Comparison of ENCODE assay signal across 10 cellular contexts in genomic region chr2:176997792-176998169, GRCh38.
DNase-seq lines count a peak whose midpoint lies in the region; ATAC-seq lines count a peak whose summit lies in the region.
"Had no signal": no experiment of that assay in that cellular context is flagged by ENCODE, and none has a peak within 500 bp of the region (broad histone marks: within the 10 kb centered on the region; RNA-seq: fewer than 3 reads in every experiment).

No MANE protein-coding gene starts in this region.

- no peak for DNase-seq in activated CD4-positive, alpha-beta T cell treated with anti-CD3 and anti-CD28 coated beads, Interleukin-2, amount 10 ng/mL, durations not matched to agents 24 days and 14 days
- DNase-seq in activated CD4-positive, alpha-beta T cell treated with anti-CD3 and anti-CD28 coated beads for 48 hours: no peak
- no peak for DNase-seq in stimulated activated naive CD8-positive, alpha-beta T cell treated with anti-CD3 and anti-CD28 coated beads, Interleukin-15, amount 100 ng/mL, for 72 hours
- no peak for DNase-seq in ureter (ENCODE audit: low spot score)
- no peak for DNase-seq in NCI-H2107 (lab: John Stamatoyannopoulos, UW)
- DNase-seq in T1000 (lab: John Stamatoyannopoulos, UW): no peak
- DNase-seq: DMS153; effector memory CD4-positive, alpha-beta T cell had no signal

- ATAC-seq in HG02571 (IDR thresholded peaks at IDR 0.05; ENCODE audit: unreplicated experiment): peak; percentile 11
- ATAC-seq in HG03439 (IDR thresholded peaks at IDR 0.05; ENCODE audit: unreplicated experiment): peak; percentile 17
- peak; percentile 64 for ATAC-seq in stimulated activated naive CD8-positive, alpha-beta T cell treated with anti-CD3 and anti-CD28 coated beads, Interleukin-15, amount 100 ng/mL, for 72 hours

- H3K27ac Mint-ChIP-seq in activated CD4-positive, alpha-beta T cell treated with anti-CD3 and anti-CD28 coated beads, Interleukin-2, amount 10 ng/mL, durations not matched to agents 24 days and 14 days: peak overlapping the region; percentile 27
- H3K27ac Mint-ChIP-seq in stimulated activated naive CD8-positive, alpha-beta T cell treated with anti-CD3 and anti-CD28 coated beads, Interleukin-15, amount 100 ng/mL, for 72 hours: peak overlapping the region in 1 of 2 donors; percentile 91

- peaks cover 15% of the 10 kb centered on the region for H3K4me1 Mint-ChIP-seq in activated CD4-positive, alpha-beta T cell treated with anti-CD3 and anti-CD28 coated beads, Interleukin-2, amount 10 ng/mL, durations not matched to agents 24 days and 14 days
- peaks cover 35% of the 10 kb centered on the region for H3K4me1 Mint-ChIP-seq in stimulated activated naive CD8-positive, alpha-beta T cell treated with anti-CD3 and anti-CD28 coated beads, Interleukin-15, amount 100 ng/mL, for 72 hours

- H3K9me3 Mint-ChIP-seq in activated CD4-positive, alpha-beta T cell treated with anti-CD3 and anti-CD28 coated beads, Interleukin-2, amount 10 ng/mL, durations not matched to agents 24 days and 14 days: no peaks in the 10 kb centered on the region
- H3K9me3 Mint-ChIP-seq in stimulated activated naive CD8-positive, alpha-beta T cell treated with anti-CD3 and anti-CD28 coated beads, Interleukin-15, amount 100 ng/mL, for 72 hours: peaks cover 7 to 8% of the 10 kb centered on the region in 2 donors

- H3K27me3 Mint-ChIP-seq in activated CD4-positive, alpha-beta T cell treated with anti-CD3 and anti-CD28 coated beads, Interleukin-2, amount 10 ng/mL, durations not matched to agents 24 days and 14 days: peaks cover 8% of the 10 kb centered on the region
- H3K27me3 Mint-ChIP-seq in stimulated activated naive CD8-positive, alpha-beta T cell treated with anti-CD3 and anti-CD28 coated beads, Interleukin-15, amount 100 ng/mL, for 72 hours: peaks cover 7% of the 10 kb centered on the region

- intact Hi-C loops in activated CD4-positive, alpha-beta T cell treated with anti-CD3 and anti-CD28 coated beads, Interleukin-2, amount 10 ng/mL, durations not matched to agents 24 days and 14 days (cut with micrococcal nuclease): loop anchor here (1.0 to 10.0 kb wide), 3 partner anchors 65 to 267 kb away; partner anchors contain the start of gene NFE2L2

- H3K4me3 Mint-ChIP-seq in activated CD4-positive, alpha-beta T cell treated with anti-CD3 and anti-CD28 coated beads, Interleukin-2, amount 10 ng/mL, durations not matched to agents 24 days and 14 days: no peak overlapping the region
- peak overlapping the region in 1 of 2 donors; percentile 48 for H3K4me3 Mint-ChIP-seq in stimulated activated naive CD8-positive, alpha-beta T cell treated with anti-CD3 and anti-CD28 coated beads, Interleukin-15, amount 100 ng/mL, for 72 hours

- H3K36me3 Mint-ChIP-seq in activated CD4-positive, alpha-beta T cell treated with anti-CD3 and anti-CD28 coated beads, Interleukin-2, amount 10 ng/mL, durations not matched to agents 24 days and 14 days (ENCODE audit: low read depth): no peaks in the 10 kb centered on the region

Comparison
In these comparisons a context has a peak if more than half of its experiments do, and no peak if none do; other contexts are left out.
1. ATAC-seq: peak in every context shown above with its lines; median percentile 64 in stimulated activated naive CD8-positive, alpha-beta T cell treated with anti-CD3 and anti-CD28 coated beads, Interleukin-15, amount 100 ng/mL, for 72 hours; 17 in HG03439; 11 in HG02571.